ENCODE assay signal across 24 cellular contexts in the genomic region with DNA sequence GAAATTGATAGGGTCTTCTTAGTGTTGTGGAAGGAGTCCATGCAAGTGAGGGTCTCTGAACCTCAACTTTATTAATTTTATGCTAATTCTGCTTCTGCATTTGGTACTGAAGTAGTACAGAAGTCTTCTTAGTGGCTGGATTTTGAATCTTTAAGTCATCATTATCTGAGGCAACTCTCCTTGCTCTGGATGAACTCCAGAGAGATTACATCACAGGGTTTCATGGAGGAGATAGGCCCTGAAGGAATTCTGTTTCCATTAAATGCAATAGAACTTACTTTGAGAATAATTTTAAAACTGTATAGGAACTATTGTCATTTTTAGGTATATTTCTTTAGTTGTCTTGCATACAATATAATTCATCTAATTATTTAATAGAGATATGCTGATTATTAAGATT.
"Had no signal": no experiment of that assay in that cellular context is flagged by ENCODE, and none has a peak within 500 bp of the region (broad histone marks: within the 10 kb centered on the region; RNA-seq: fewer than 3 reads in every experiment).

No MANE protein-coding gene starts in this region.

- H3K9me3 ChIP-seq: adrenal gland, heart left ventricle, neutrophil, pancreas, psoas muscle, right atrium auricular region, thyroid gland, upper lobe of right lung had no signal

- H3K4me3 ChIP-seq: adrenal gland, heart left ventricle, pancreas, psoas muscle, right atrium auricular region, thyroid gland, upper lobe of right lung had no signal

- H3K4me1 ChIP-seq: adrenal gland, heart left ventricle, pancreas, psoas muscle, right atrium auricular region, thyroid gland, upper lobe of right lung had no signal

- H3K36me3 ChIP-seq: adrenal gland, heart left ventricle, neutrophil, pancreas, right atrium auricular region, thyroid gland, upper lobe of right lung had no signal

- H3K27me3 ChIP-seq: adrenal gland, heart left ventricle, neutrophil, pancreas, right atrium auricular region, thyroid gland, upper lobe of right lung had no signal

- H3K27ac ChIP-seq: adrenal gland, epithelial cell of prostate, heart left ventricle, neutrophil, pancreas, psoas muscle, right atrium auricular region, thyroid gland, upper lobe of right lung, VCaP had no signal

- DNase-seq: activated CD4-positive, alpha-beta T cell treated with anti-CD3 and anti-CD28 coated beads, Interleukin-2, amount 10 ng/mL, durations not matched to agents 7 days and 5 days; activated CD4-positive, CD25-positive, alpha-beta regulatory T cell treated with anti-CD3 and anti-CD28 coated beads, Interleukin-2, amount 50 U/mL, for 72 hours; activated CD8-positive, alpha-beta T cell treated with anti-CD3 and anti-CD28 coated beads, Interleukin-2, amount 10 ng/mL, durations not matched to agents 7 days and 5 days; activated gamma-delta T cell; adrenal gland; cerebellar nuclear complex; cortex of kidney; endodermal cell; heart left ventricle; islet precursor cell; left cardiac atrium; midbrain; pancreas; psoas muscle; stimulated activated CD4-positive, alpha-beta T cell treated with anti-CD3 and anti-CD28 coated beads, Interleukin-4, amount 100 ng/mL, for 24 hours; stimulated activated naive CD4-positive, alpha-beta T cell treated with Interleukin-2 at 50 U/mL for 16 hours; T-helper 2 cell; thyroid gland; upper lobe of right lung had no signal

- ATAC-seq: activated CD8-positive, alpha-beta T cell treated with anti-CD3 and anti-CD28 coated beads, Interleukin-2, amount 10 ng/mL, durations not matched to agents 7 days and 5 days; heart left ventricle; left cardiac atrium; pancreas; psoas muscle; upper lobe of right lung had no signal

- FAIRE-seq: astrocyte, pancreas had no signal
